Comparison of ENCODE assay signal across 9 cellular contexts in the genomic region with DNA sequence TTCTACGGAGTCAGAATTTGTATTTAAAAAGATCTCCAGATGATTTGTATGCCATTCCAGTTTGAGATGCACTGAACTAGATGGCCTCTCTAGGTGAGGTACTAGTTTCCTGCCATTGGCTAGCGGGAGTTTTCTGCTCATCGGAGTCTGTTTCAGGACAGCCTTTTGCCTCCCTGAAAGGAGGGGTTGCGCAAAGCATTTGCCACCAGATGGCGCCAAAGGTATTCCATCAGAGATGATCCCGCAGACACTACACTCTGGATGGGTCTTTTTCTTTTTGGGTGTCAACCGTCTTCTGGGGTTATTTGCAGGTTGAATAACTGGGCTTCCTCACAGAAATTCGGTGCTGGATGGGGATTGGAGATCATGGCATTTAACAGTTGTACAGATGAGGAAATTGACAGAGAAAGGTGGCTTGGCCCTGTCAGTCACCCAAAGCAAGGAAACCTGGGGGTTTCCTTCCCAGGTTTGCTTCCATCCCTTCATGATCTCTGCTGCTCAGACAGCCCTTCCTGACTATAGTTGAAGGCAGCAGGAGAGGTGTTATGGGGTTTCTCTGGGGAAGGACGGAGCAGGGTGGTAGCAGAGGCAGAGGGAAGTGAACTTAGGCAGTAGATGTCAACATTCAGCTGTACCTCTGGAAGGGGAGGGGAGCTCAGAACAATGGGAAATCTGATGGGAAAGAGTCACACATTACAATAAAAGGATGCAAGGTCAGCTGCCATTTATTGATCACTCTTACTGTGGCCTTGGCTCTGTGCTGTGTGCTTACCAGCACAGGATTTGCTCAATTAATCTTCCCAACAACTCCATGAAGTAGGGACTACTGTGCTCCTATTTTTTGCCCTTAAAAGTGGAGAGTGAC.
DNase-seq lines count a peak whose midpoint lies in the region; ATAC-seq and TF ChIP-seq lines count a peak whose summit lies in the region.
"Had no signal": no experiment of that assay in that cellular context is flagged by ENCODE, and none has a peak within 500 bp of the region (broad histone marks: within the 10 kb centered on the region; RNA-seq: fewer than 3 reads in every experiment).

No MANE protein-coding gene starts in this region.

- no peak overlapping the region for H3K27ac ChIP-seq in naive thymus-derived CD4-positive, alpha-beta T cell (ENCODE audit: low read depth, low read length)

- DNase-seq in COR-L47 (lab: John Stamatoyannopoulos, UW) (peak; percentile 85), HK-2 (ENCODE audit: unreplicated experiment) (peak; percentile 70), NOMO-1 treated with dmso at 0.1 percent for 144 hours (lab: John Stamatoyannopoulos, UW; ENCODE audit: unreplicated experiment) (peak; percentile 17), epithelial cell of proximal tubule (ENCODE audit: low read depth) (no peak)
- DNase-seq in activated CD8-positive, alpha-beta memory T cell treated with anti-CD3 and anti-CD28 coated beads, Interleukin-2, amount 10 ng/mL, durations not matched to agents 7 days and 5 days, result peak; percentile 86
- peak; percentile 12 to 76 (median 44) for DNase-seq in naive thymus-derived CD4-positive, alpha-beta T cell
- DNase-seq in stimulated activated effector memory CD8-positive, alpha-beta T cell treated with anti-CD3 and anti-CD28 coated beads, Interleukin-12 subunit alpha, Interleukin-12 subunit beta, amount 100 ng/mL, for 72 hours (ENCODE audit: low spot score in 2 of 2), result peak; percentile 67 to 90

- peaks cover 5% of the 10 kb centered on the region for H3K27me3 Mint-ChIP-seq in activated CD8-positive, alpha-beta memory T cell treated with anti-CD3 and anti-CD28 coated beads, Interleukin-2, amount 10 ng/mL, durations not matched to agents 7 days and 5 days
- no peaks in the 10 kb centered on the region for H3K27me3 Mint-ChIP-seq in naive thymus-derived CD4-positive, alpha-beta T cell
- H3K27me3 Mint-ChIP-seq: dendritic cell treated with granulocyte-macrophage colony-stimulating factor and Interleukin-4, amounts not matched to agents 40 ng/mL and 50 ng/mL, for 4 days had no signal

- H3K27ac Mint-ChIP-seq in activated CD8-positive, alpha-beta memory T cell treated with anti-CD3 and anti-CD28 coated beads, Interleukin-2, amount 10 ng/mL, durations not matched to agents 7 days and 5 days, result no peak overlapping the region
- H3K27ac Mint-ChIP-seq in naive thymus-derived CD4-positive, alpha-beta T cell, result no peak overlapping the region
- no peak overlapping the region for H3K27ac Mint-ChIP-seq in stimulated activated effector memory CD8-positive, alpha-beta T cell treated with anti-CD3 and anti-CD28 coated beads, Interleukin-12 subunit alpha, Interleukin-12 subunit beta, amount 100 ng/mL, for 72 hours
- H3K27ac Mint-ChIP-seq: dendritic cell treated with granulocyte-macrophage colony-stimulating factor and Interleukin-4, amounts not matched to agents 40 ng/mL and 50 ng/mL, for 4 days had no signal

- no peaks in the 10 kb centered on the region for H3K36me3 ChIP-seq in naive thymus-derived CD4-positive, alpha-beta T cell (ENCODE audit: control insufficient read depth in 2 of 3, insufficient read depth in 3 of 3, low read length in 3 of 3)

- intact Hi-C loops in naive thymus-derived CD4-positive, alpha-beta T cell (cut with micrococcal nuclease), result loop anchor here (1.0 to 10.0 kb wide), 8 partner anchors 152 to 861 kb away; partner anchors contain the start of gene CCDC83 (in 2 of the 2)

- H3K9me3 Mint-ChIP-seq in activated CD8-positive, alpha-beta memory T cell treated with anti-CD3 and anti-CD28 coated beads, Interleukin-2, amount 10 ng/mL, durations not matched to agents 7 days and 5 days (ENCODE audit: low read depth), result no peaks in the 10 kb centered on the region
- no peaks in the 10 kb centered on the region for H3K9me3 Mint-ChIP-seq in naive thymus-derived CD4-positive, alpha-beta T cell
- no peaks in the 10 kb centered on the region for H3K9me3 Mint-ChIP-seq in stimulated activated effector memory CD8-positive, alpha-beta T cell treated with anti-CD3 and anti-CD28 coated beads, Interleukin-12 subunit alpha, Interleukin-12 subunit beta, amount 100 ng/mL, for 72 hours
- H3K9me3 Mint-ChIP-seq: dendritic cell treated with granulocyte-macrophage colony-stimulating factor and Interleukin-4, amounts not matched to agents 40 ng/mL and 50 ng/mL, for 4 days had no signal

- POLR2A ChIA-PET in naive thymus-derived CD4-positive, alpha-beta T cell (lab: Charles Lee), result no interaction called here

- CTCF ChIA-PET in activated CD8-positive, alpha-beta memory T cell treated with anti-CD3 and anti-CD28 coated beads, Interleukin-2, amount 10 ng/mL, durations not matched to agents 7 days and 5 days (lab: Charles Lee), result interaction anchor here (0.7 to 5.2 kb wide), 14 partner anchors 8 to 362 kb away, joined by 3 to 24 read pairs (median 4); no protein-coding TSS in a partner anchor
- CTCF ChIA-PET in naive thymus-derived CD4-positive, alpha-beta T cell (lab: Charles Lee), result interaction anchor here (0.5 to 1.1 kb wide), 5 partner anchors 12 to 540 kb away, joined by 3 read pairs; no protein-coding TSS in a partner anchor

- no peaks in the 10 kb centered on the region for H3K36me3 Mint-ChIP-seq in activated CD8-positive, alpha-beta memory T cell treated with anti-CD3 and anti-CD28 coated beads, Interleukin-2, amount 10 ng/mL, durations not matched to agents 7 days and 5 days
- H3K36me3 Mint-ChIP-seq in naive thymus-derived CD4-positive, alpha-beta T cell, result no peaks in the 10 kb centered on the region
- H3K36me3 Mint-ChIP-seq in stimulated activated effector memory CD8-positive, alpha-beta T cell treated with anti-CD3 and anti-CD28 coated beads, Interleukin-12 subunit alpha, Interleukin-12 subunit beta, amount 100 ng/mL, for 72 hours, result no peaks in the 10 kb centered on the region

- peak; percentile 92 for TF ChIP-seq CTCF in epithelial cell of proximal tubule (conservative IDR thresholded peaks at IDR 0.05; ENCODE audit: low read depth, low read length)

- no peaks in the 10 kb centered on the region for H3K9me3 ChIP-seq in naive thymus-derived CD4-positive, alpha-beta T cell (ENCODE audit: control insufficient read depth in 2 of 3, low read length in 3 of 3)

- H3K4me1 Mint-ChIP-seq in activated CD8-positive, alpha-beta memory T cell treated with anti-CD3 and anti-CD28 coated beads, Interleukin-2, amount 10 ng/mL, durations not matched to agents 7 days and 5 days, result peaks cover 11% of the 10 kb centered on the region
- H3K4me1 Mint-ChIP-seq in naive thymus-derived CD4-positive, alpha-beta T cell, result peaks cover 0 to 31% (median 4%) of the 10 kb centered on the region in 7 donors
- peaks cover 32% of the 10 kb centered on the region for H3K4me1 Mint-ChIP-seq in stimulated activated effector memory CD8-positive, alpha-beta T cell treated with anti-CD3 and anti-CD28 coated beads, Interleukin-12 subunit alpha, Interleukin-12 subunit beta, amount 100 ng/mL, for 72 hours

- H3K4me1 ChIP-seq in naive thymus-derived CD4-positive, alpha-beta T cell (ENCODE audit: control insufficient read depth in 2 of 2, insufficient read depth in 2 of 2, low read length in 2 of 2), result no peaks in the 10 kb centered on the region

- H3K27me3 ChIP-seq in naive thymus-derived CD4-positive, alpha-beta T cell (ENCODE audit: control insufficient read depth in 2 of 2, insufficient read depth in 2 of 2, low read length in 2 of 2), result no peaks in the 10 kb centered on the region

- H3K4me3 ChIP-seq in epithelial cell of proximal tubule (ENCODE audit: low read depth, low read length), result no peak overlapping the region
- no peak overlapping the region for H3K4me3 ChIP-seq in naive thymus-derived CD4-positive, alpha-beta T cell (ENCODE audit: low read length)

- peak; percentile 80 for ATAC-seq in GM19463 (IDR thresholded peaks at IDR 0.05; ENCODE audit: unreplicated experiment)
- peak; percentile 83 for ATAC-seq in activated CD8-positive, alpha-beta memory T cell treated with anti-CD3 and anti-CD28 coated beads, Interleukin-2, amount 10 ng/mL, durations not matched to agents 7 days and 5 days
- ATAC-seq in naive thymus-derived CD4-positive, alpha-beta T cell, result peak; percentile 74
- peak; percentile 84 for ATAC-seq in stimulated activated effector memory CD8-positive, alpha-beta T cell treated with anti-CD3 and anti-CD28 coated beads, Interleukin-12 subunit alpha, Interleukin-12 subunit beta, amount 100 ng/mL, for 72 hours

- no peak overlapping the region for H3K4me3 Mint-ChIP-seq in activated CD8-positive, alpha-beta memory T cell treated with anti-CD3 and anti-CD28 coated beads, Interleukin-2, amount 10 ng/mL, durations not matched to agents 7 days and 5 days
- no peak overlapping the region for H3K4me3 Mint-ChIP-seq in naive thymus-derived CD4-positive, alpha-beta T cell
- no peak overlapping the region for H3K4me3 Mint-ChIP-seq in stimulated activated effector memory CD8-positive, alpha-beta T cell treated with anti-CD3 and anti-CD28 coated beads, Interleukin-12 subunit alpha, Interleukin-12 subunit beta, amount 100 ng/mL, for 72 hours
- H3K4me3 Mint-ChIP-seq: dendritic cell treated with granulocyte-macrophage colony-stimulating factor and Interleukin-4, amounts not matched to agents 40 ng/mL and 50 ng/mL, for 4 days had no signal
